In the genomic region with DNA sequence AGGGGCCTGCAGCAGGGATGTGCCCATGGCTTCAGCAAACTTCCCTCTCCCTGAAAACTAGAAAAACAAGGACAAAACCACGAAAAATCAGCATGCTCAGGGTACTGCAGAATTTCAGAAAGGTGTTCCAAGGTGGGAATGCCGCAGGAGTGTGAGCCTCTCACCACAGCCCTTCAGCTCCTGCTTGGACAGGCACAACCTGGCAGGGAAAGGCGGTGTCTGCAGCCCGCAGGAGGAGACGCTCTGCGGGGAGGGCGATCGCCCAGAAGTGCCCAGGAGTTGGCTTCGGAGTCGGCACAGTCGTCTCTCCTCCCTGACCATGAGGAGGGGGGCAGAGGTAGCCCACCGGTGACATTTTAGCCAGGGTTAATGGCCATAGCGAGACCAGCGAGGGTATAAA, we compare ENCODE assay signal across 23 cellular contexts. TPM values are rescaled to one million over a fixed set of nuclear protein-coding genes. Genes with fewer than 3 reads are reported as not detected.
DNase-seq lines count a peak whose midpoint lies in the region; ATAC-seq and TF ChIP-seq lines count a peak whose summit lies in the region.
"Had no signal": no experiment of that assay in that cellular context is flagged by ENCODE, and none has a peak within 500 bp of the region (broad histone marks: within the 10 kb centered on the region; RNA-seq: fewer than 3 reads in every experiment).

No MANE protein-coding gene starts in this region.

- peak; percentile 24 for DNase-seq in H9
- peak; percentile 26 for DNase-seq in ecto neural progenitor cell (ENCODE audit: low spot score)
- DNase-seq in left lobe of liver (ENCODE audit: low spot score), result peak; percentile 21
- peak; percentile 54 to 63 for DNase-seq in thyroid gland
- no peak for DNase-seq in activated T-cell treated with anti-CD3 and anti-CD28 coated beads, Interleukin-2, amount 50 U/mL, for 1 hour
- no peak for DNase-seq in chondrocyte (ENCODE audit: low spot score)
- DNase-seq: Calu3, DMS53, EL, GOT3, NCI-H1105, NCI-H1694, NCI-H2081 treated with DMSO at 0.1 percent for 48 hours, NCI-H226, NCI-H524, NCI-H82, PC-3, SIG-M5 had no signal

- H3K27me3 ChIP-seq in H9 (ENCODE audit: insufficient read depth, low read length) (no peaks in the 10 kb centered on the region), thyroid gland (no peaks in the 10 kb centered on the region)
- H3K27me3 ChIP-seq: BLaER1 treated with 17β-estradiol and CSF1 and Interleukin-3, amounts not matched to agents 10 nM and 100 nM had no signal

- H3K36me3 ChIP-seq in thyroid gland, result no peaks in the 10 kb centered on the region
- H3K36me3 ChIP-seq: BLaER1 treated with 17β-estradiol and CSF1 and Interleukin-3, amounts not matched to agents 10 nM and 100 nM had no signal

- H2BK20ac ChIP-seq in H9 (ENCODE audit: low read depth, low read length, poor library complexity, severe bottlenecking), result no peak overlapping the region

- H3K4ac ChIP-seq in H9 (ENCODE audit: low read depth, low read length), result no peak overlapping the region

- TF ChIP-seq POLR2A in thyroid gland (IDR thresholded peaks at IDR 0.05), result no peak

- no peaks in the 10 kb centered on the region for H4K20me1 ChIP-seq in H9 (ENCODE audit: control insufficient read depth, insufficient read depth, insufficient read length)
- H4K20me1 ChIP-seq: BLaER1 treated with 17β-estradiol and CSF1 and Interleukin-3, amounts not matched to agents 10 nM and 100 nM had no signal

- no peak overlapping the region for H2AFZ ChIP-seq in H9 (ENCODE audit: low read length)

- H3K9me3 Mint-ChIP-seq in H9 (peaks cover 2 to 4% of the 10 kb centered on the region in 2 experiments; a peak in 4 of 5 replicates), chondrocyte (ENCODE audit: low read depth) (peaks cover 10% of the 10 kb centered on the region)

- H3K4me1 Mint-ChIP-seq in H9 (no peaks in the 10 kb centered on the region), chondrocyte (ENCODE audit: low read depth) (no peaks in the 10 kb centered on the region)

- no peak overlapping the region for H3T11ph ChIP-seq in H9 (ENCODE audit: low read length)

- no peak overlapping the region for H2BK15ac ChIP-seq in H9 (ENCODE audit: low read depth, low read length)

- H4K8ac ChIP-seq in H9 (replicated peaks; ENCODE audit: insufficient read length, low read depth, low read length), result no peak overlapping the region

- no peak overlapping the region for H2BK120ac ChIP-seq in H9 (ENCODE audit: low read depth, low read length, poor library complexity, severe bottlenecking)

- no peaks in the 10 kb centered on the region for H3K79me1 ChIP-seq in H9 (ENCODE audit: insufficient read depth, low read depth, low read length, poor library complexity, severe bottlenecking)

- TF ChIP-seq CTCF in H9 (conservative IDR thresholded peaks at IDR 0.05), result no peak
- no peak for TF ChIP-seq CTCF in thyroid gland (IDR thresholded peaks at IDR 0.05)
- no peak for TF ChIP-seq CTCF in chondrocyte (IDR thresholded peaks at IDR 0.05)

- H3K27ac ChIP-seq in H9 (ENCODE audit: insufficient read length, low read depth, low read length), result no peak overlapping the region
- peak overlapping the region in 1 of 3 donors; percentile 53 for H3K27ac ChIP-seq in thyroid gland
- H3K27ac ChIP-seq: BLaER1 treated with 17β-estradiol and CSF1 and Interleukin-3, amounts not matched to agents 10 nM and 100 nM; RWPE1 had no signal

- no peak overlapping the region for H3K56ac ChIP-seq in H9 (ENCODE audit: insufficient read length, low read depth, low read length)

- peaks cover 1% of the 10 kb centered on the region; the same call in 1 of the 2 replicates for H3K27me3 Mint-ChIP-seq in H9 (ENCODE audit: low read depth)
- H3K27me3 Mint-ChIP-seq in chondrocyte (ENCODE audit: low read depth), result no peaks in the 10 kb centered on the region

- H3K9ac ChIP-seq in H9 (ENCODE audit: extremely low read depth, insufficient read length, low read length), result no peak overlapping the region
- H3K9ac ChIP-seq: BLaER1 treated with 17β-estradiol and CSF1 and Interleukin-3, amounts not matched to agents 10 nM and 100 nM had no signal

- H3K18ac ChIP-seq in H9 (ENCODE audit: insufficient read length, low read depth, low read length), result no peak overlapping the region

- H3K14ac ChIP-seq in H9 (ENCODE audit: insufficient read depth, low read length), result no peak overlapping the region; the same call in 1 of the 2 replicates

- WGBS in H9 (ENCODE audit: extremely low coverage, insufficient read length, low lambda C conversion rate), result no CpG with 5 or more reads among the region's 14 CpGs
- WGBS in thyroid gland, 2 donors, result 45 to 61% methylated on average over 14 of the region's 14 CpGs

- no peak overlapping the region for H3K23ac ChIP-seq in H9 (ENCODE audit: insufficient read length, low read depth, low read length)

- H3K27ac Mint-ChIP-seq in H9 (no peak overlapping the region), chondrocyte (ENCODE audit: unreplicated experiment) (no peak overlapping the region)
- H3K27ac Mint-ChIP-seq: CD8-positive, alpha-beta T cell had no signal

- H3K9me3 ChIP-seq in H9 (ENCODE audit: control insufficient read depth, low read depth, low read length), result no peaks in the 10 kb centered on the region
- no peaks in the 10 kb centered on the region for H3K9me3 ChIP-seq in thyroid gland

- no peak overlapping the region for H3K4me3 Mint-ChIP-seq in H9
- H3K4me3 Mint-ChIP-seq in chondrocyte (ENCODE audit: unreplicated experiment), result no peak overlapping the region
- H3K4me3 Mint-ChIP-seq: CD8-positive, alpha-beta T cell had no signal

- no peaks in the 10 kb centered on the region for H3K36me3 Mint-ChIP-seq in H9 (ENCODE audit: insufficient read depth in 1 of 3, low read depth in 3 of 3)
- H3K36me3 Mint-ChIP-seq in chondrocyte (ENCODE audit: low read depth), result peaks cover 1% of the 10 kb centered on the region
- H3K36me3 Mint-ChIP-seq: CD8-positive, alpha-beta T cell had no signal

- H3K79me2 ChIP-seq in H9 (ENCODE audit: insufficient read depth, low read length), result no peaks in the 10 kb centered on the region

- no peak overlapping the region for H2AK5ac ChIP-seq in H9 (ENCODE audit: insufficient read length, low read length)

- H3K23me2 ChIP-seq in H9 (ENCODE audit: insufficient read length, low read depth, low read length, poor library complexity, severe bottlenecking), result no peaks in the 10 kb centered on the region

- H3K4me1 ChIP-seq in H9 (ENCODE audit: insufficient read depth, low read length), result no peaks in the 10 kb centered on the region
- peaks cover 0 to 4% of the 10 kb centered on the region in 2 donors for H3K4me1 ChIP-seq in thyroid gland
- H3K4me1 ChIP-seq: BLaER1 treated with 17β-estradiol and CSF1 and Interleukin-3, amounts not matched to agents 10 nM and 100 nM had no signal

- H2BK12ac ChIP-seq in H9 (ENCODE audit: insufficient read length, low read depth, low read length), result no peak overlapping the region

- peak overlapping the region in 1 of 3 donors; percentile 2 for H3K4me3 ChIP-seq in thyroid gland (replicated peaks in 1 of 3)
- H3K4me3 ChIP-seq: BLaER1 treated with 17β-estradiol and CSF1 and Interleukin-3, amounts not matched to agents 10 nM and 100 nM; GM12878 had no signal

- no peak for ATAC-seq in left lobe of liver
- no peak for ATAC-seq in GM19467 (IDR thresholded peaks at IDR 0.05; ENCODE audit: unreplicated experiment)
- ATAC-seq: CD8-positive, alpha-beta T cell; GM12878; PC-3 had no signal

- no peak overlapping the region for H2BK5ac ChIP-seq in H9 (ENCODE audit: insufficient read length, low read length)

- no peak overlapping the region for H4K5ac ChIP-seq in H9 (ENCODE audit: insufficient read length, low read depth, low read length)

- no peak overlapping the region for H4K91ac ChIP-seq in H9 (ENCODE audit: insufficient read length, low read depth, low read length)

- intact Hi-C loops in thyroid gland (cut with DNase I), result no loop called here

- no peak overlapping the region for H3K4me2 ChIP-seq in H9 (ENCODE audit: insufficient read depth, insufficient read length, low read length)
- H3K4me2 ChIP-seq: BLaER1 treated with 17β-estradiol and CSF1 and Interleukin-3, amounts not matched to agents 10 nM and 100 nM had no signal

RNA-seq across cellular contexts. Expression of gene TMEM18, which starts 57.2 kb away (rescaled TPM):
- total RNA-seq in H9 (2021) (28.3 and 30.7 TPM in 2 replicates), left lobe of liver (7.3 TPM), thyroid gland (10 to 100 TPM; 22.2 to 32.0 (median 28.7) TPM), chondrocyte (25.5 to 33.9 TPM (median 28.8 TPM) in 3 replicates)

Comparison
In these comparisons a context has a peak if more than half of its experiments do, and no peak if none do; other contexts are left out.
1. DNase-seq: peak in H9 (single experiment), ecto neural progenitor cell (single experiment), left lobe of liver (single experiment) and thyroid gland (2 of 2); none in activated T-cell treated with anti-CD3 and anti-CD28 coated beads, Interleukin-2, amount 50 U/mL, for 1 hour (single experiment) and chondrocyte (single experiment).